ENCODE assay signal across 8 cellular contexts in the genomic region with DNA sequence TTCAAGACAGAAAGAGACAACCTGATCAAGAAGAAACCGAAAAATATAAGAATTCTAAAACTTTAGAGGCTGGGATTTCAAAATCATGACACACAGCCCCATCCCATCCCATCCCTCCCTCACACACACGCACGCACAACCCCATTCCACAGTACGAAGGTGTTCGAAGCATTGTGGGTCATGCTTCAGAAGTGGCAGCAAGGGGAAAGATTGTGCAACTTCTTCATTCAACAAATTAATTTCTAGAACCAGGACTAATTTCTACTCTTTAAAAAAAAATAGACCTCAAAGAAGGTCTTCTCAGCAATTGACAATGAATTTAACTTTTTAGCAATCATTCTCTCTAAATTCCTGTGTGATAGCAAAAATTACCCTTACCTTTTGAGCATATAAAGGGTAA. TPM values are rescaled to one million over a fixed set of nuclear protein-coding genes. Genes with fewer than 3 reads are reported as not detected.
DNase-seq lines count a peak whose midpoint lies in the region; ATAC-seq, FAIRE-seq and TF ChIP-seq lines count a peak whose summit lies in the region.

No MANE protein-coding gene starts in this region.

- FAIRE-seq in GM12891 (lab: Jason Lieb, UNC), result no peak

- no peak for ATAC-seq in CD8-positive, alpha-beta T cell

- no peaks in the 10 kb centered on the region for H3K9me3 Mint-ChIP-seq in CD8-positive, alpha-beta T cell
- H3K9me3 Mint-ChIP-seq in endodermal cell, result no peaks in the 10 kb centered on the region

- H3K9ac ChIP-seq in OCI-LY1 (ENCODE audit: low read length), result no peak overlapping the region
- H3K9ac ChIP-seq in endodermal cell (ENCODE audit: extremely low read depth, low read length, poor library complexity, severe bottlenecking), result peak overlapping the region; percentile 69

- H3K9me3 ChIP-seq in CD8-positive, alpha-beta T cell (ENCODE audit: low read length), result no peaks in the 10 kb centered on the region
- H3K9me3 ChIP-seq in OCI-LY1 (ENCODE audit: low read length) (no peaks in the 10 kb centered on the region), endodermal cell (ENCODE audit: control insufficient read depth, low read length) (no peaks in the 10 kb centered on the region), ovary (no peaks in the 10 kb centered on the region)

- peak overlapping the region; percentile 89 for H3K4me3 Mint-ChIP-seq in CD8-positive, alpha-beta T cell
- peak overlapping the region; percentile 87 for H3K4me3 Mint-ChIP-seq in endodermal cell

- POLR2A ChIA-PET in CD8-positive, alpha-beta T cell (lab: Charles Lee), result interaction anchor here (1.2 to 2.1 kb wide), 2 partner anchors 67 to 72 kb away, joined by 5 to 14 read pairs; no protein-coding TSS in a partner anchor

- peak overlapping the region; percentile 69 for H3K4me3 ChIP-seq in CD8-positive, alpha-beta T cell (ENCODE audit: low read depth, low read length)
- peak overlapping the region; percentile 78 for H3K4me3 ChIP-seq in OCI-LY1 (ENCODE audit: low read depth, low read length, poor library complexity, severe bottlenecking)
- H3K4me3 ChIP-seq in endodermal cell (ENCODE audit: low read length), result peak overlapping the region; percentile 89
- H3K4me3 ChIP-seq in ovary, result peak overlapping the region; percentile 79

- no peaks in the 10 kb centered on the region for H3K9me2 ChIP-seq in OCI-LY1 (ENCODE audit: low read depth, low read length)

- peaks cover 39% of the 10 kb centered on the region for H3K4me1 ChIP-seq in CD8-positive, alpha-beta T cell (ENCODE audit: insufficient read depth, low read length)
- H3K4me1 ChIP-seq in OCI-LY1 (ENCODE audit: insufficient read depth, low read length, severe bottlenecking) (peaks cover 13% of the 10 kb centered on the region), endodermal cell (ENCODE audit: control insufficient read depth, insufficient read depth, low read length) (peaks cover 4% of the 10 kb centered on the region), ovary (ENCODE audit: insufficient read depth) (peaks cover 1% of the 10 kb centered on the region)

- intact Hi-C loops in CD8-positive, alpha-beta T cell (cut with DNase I, micrococcal nuclease), result loop anchor here (2.0 to 5.0 kb wide), 4 partner anchors 52 to 1538 kb away; partner anchors contain the start of genes FAM118B (in 1 of the 2), NRGN (in 1 of the 2), RPUSD4 (in 1 of the 2) and TBRG1 (in 1 of the 2)
- intact Hi-C loops in ovary (cut with DNase I), result loop anchor here in 1 of 4 donors (5.0 kb wide), 1 partner anchor 163 kb away; no protein-coding TSS in a partner anchor

- DNase-seq in CD8-positive, alpha-beta T cell, result no peak
- DNase-seq in endodermal cell, result no peak
- no peak for DNase-seq in ovary
- no peak for DNase-seq in T1000 (lab: John Stamatoyannopoulos, UW)
- DNase-seq in epidermal melanocyte (ENCODE audit: insufficient read length, low spot score), result no peak
- DNase-seq in GM12891 (ENCODE audit: insufficient read length, low spot score), result no peak
- DNase-seq in middle frontal gyrus (ENCODE audit: extremely low spot score, low spot score), result no peak

- CTCF ChIA-PET in CD8-positive, alpha-beta T cell (lab: Charles Lee), result interaction anchor here (2.1 to 6.6 kb wide), 2 partner anchors 71 to 91 kb away, joined by 12 to 174 read pairs; partner anchors contain the start of gene ESAM

- no peaks in the 10 kb centered on the region for H3K36me3 Mint-ChIP-seq in CD8-positive, alpha-beta T cell
- no peaks in the 10 kb centered on the region for H3K36me3 Mint-ChIP-seq in endodermal cell (ENCODE audit: low read depth)

- H3K4me1 Mint-ChIP-seq in CD8-positive, alpha-beta T cell (ENCODE audit: low read depth), result peaks cover 31% of the 10 kb centered on the region
- peaks cover 10% of the 10 kb centered on the region for H3K4me1 Mint-ChIP-seq in endodermal cell

- H3K27ac ChIP-seq in CD8-positive, alpha-beta T cell (ENCODE audit: low read depth, low read length), result peak overlapping the region; percentile 77
- H3K27ac ChIP-seq in OCI-LY1 (ENCODE audit: low read depth, low read length, poor library complexity, severe bottlenecking), result no peak overlapping the region
- no peak overlapping the region for H3K27ac ChIP-seq in endodermal cell (ENCODE audit: low read depth, low read length)
- H3K27ac ChIP-seq in ovary, result no peak overlapping the region

- H4K20me1 ChIP-seq in OCI-LY1 (ENCODE audit: insufficient read depth, low read length), result no peaks in the 10 kb centered on the region

- TF ChIP-seq EP300 in ovary (IDR thresholded peaks at IDR 0.05), result no peak

- no peaks in the 10 kb centered on the region for H3K36me3 ChIP-seq in CD8-positive, alpha-beta T cell (ENCODE audit: insufficient read depth, low read length)
- H3K36me3 ChIP-seq in OCI-LY1 (ENCODE audit: insufficient read depth, low read length), result no peaks in the 10 kb centered on the region
- H3K36me3 ChIP-seq in endodermal cell (ENCODE audit: control insufficient read depth, insufficient read depth, low read length), result no peaks in the 10 kb centered on the region
- H3K36me3 ChIP-seq in ovary, result no peaks in the 10 kb centered on the region

- no peak for TF ChIP-seq CTCF in CD8-positive, alpha-beta T cell (IDR thresholded peaks at IDR 0.05)
- TF ChIP-seq CTCF in OCI-LY1 (IDR thresholded peaks at IDR 0.05; ENCODE audit: low read length) (no peak), endodermal cell (conservative IDR thresholded peaks at IDR 0.05) (no peak), ovary (IDR thresholded peaks at IDR 0.05) (no peak)

- WGBS in endodermal cell (ENCODE audit: insufficient coverage in 1 of 2, insufficient read length in 1 of 2), 2 experiments, result 93% methylated on average over 5 of the region's 5 CpGs; no CpG with 5 or more reads in 1 of the 2 experiments
- 85 to 93% (median 91%) methylated on average over 5 of the region's 5 CpGs for WGBS in ovary, 3 donors

- H3K79me2 ChIP-seq in OCI-LY1 (ENCODE audit: insufficient read depth, low read length), result no peaks in the 10 kb centered on the region

- TF ChIP-seq POLR2A in ovary (IDR thresholded peaks at IDR 0.05), result no peak
- TF ChIP-seq POLR2A in GM12891 (IDR thresholded peaks at IDR 0.05; ENCODE audit: low read depth, low read length), result no peak

- no peaks in the 10 kb centered on the region for H3K27me3 Mint-ChIP-seq in CD8-positive, alpha-beta T cell (ENCODE audit: low read depth)
- peaks cover 22% of the 10 kb centered on the region for H3K27me3 Mint-ChIP-seq in endodermal cell (ENCODE audit: insufficient read depth)

- H3F3A ChIP-seq in OCI-LY1 (ENCODE audit: insufficient read depth, low read length), result no peaks in the 10 kb centered on the region

- peak overlapping the region; percentile 96 for H3K27ac Mint-ChIP-seq in CD8-positive, alpha-beta T cell
- H3K27ac Mint-ChIP-seq in endodermal cell, result peak overlapping the region; percentile 93

- H2AFZ ChIP-seq in OCI-LY1 (ENCODE audit: low read length), result no peak overlapping the region

- H3K27me3 ChIP-seq in CD8-positive, alpha-beta T cell (ENCODE audit: insufficient read depth, low read length), result no peaks in the 10 kb centered on the region
- H3K27me3 ChIP-seq in OCI-LY1 (ENCODE audit: insufficient read depth, low read length), result no peaks in the 10 kb centered on the region
- peaks cover 25% of the 10 kb centered on the region for H3K27me3 ChIP-seq in endodermal cell (ENCODE audit: control insufficient read depth, insufficient read depth, low read length, poor library complexity, severe bottlenecking)
- no peaks in the 10 kb centered on the region for H3K27me3 ChIP-seq in ovary

- H3K4me2 ChIP-seq in OCI-LY1 (ENCODE audit: low read length), result peak overlapping the region; percentile 88

TF ChIP-seq in GM12891, 5 proteins besides CTCF, POLR2A, EP300 and RAD21:
- TF ChIP-seq SPI1 (IDR thresholded peaks at IDR 0.05; ENCODE audit: low read depth, low read length) (no peak), TAF1 (IDR thresholded peaks at IDR 0.05; ENCODE audit: low read depth, low read length) (no peak), POLR2AphosphoS5 (IDR thresholded peaks at IDR 0.05; ENCODE audit: low read depth, low read length) (no peak), PAX5 (IDR thresholded peaks at IDR 0.05; ENCODE audit: insufficient read depth, low read length, severe bottlenecking) (no peak), POU2F2 (IDR thresholded peaks at IDR 0.05; ENCODE audit: low read depth, low read length) (no peak)

RNA-seq across cellular contexts. Expression of gene SPA17, which starts 0.9 kb away (rescaled TPM):
- under 1 TPM; 0.22 to 0.68 TPM for total RNA-seq in CD8-positive, alpha-beta T cell
- total RNA-seq in endodermal cell (10 to 100 TPM; 19.6 to 21.8 TPM), ovary (10 to 100 TPM in 1 of 7 donors, 1 to 10 TPM in 6; 1.3 to 30.1 (median 3.0) TPM)
- 38.0 TPM for polyA plus RNA-seq in endodermal cell (2013, experiment 1 of 2)
- 46.4 TPM for polyA plus RNA-seq in endodermal cell (2013, experiment 2 of 2)
- polyA plus RNA-seq in ovary, result 10 to 100 TPM in 1 of 2 donors, 1 to 10 TPM in 1; 2.3 to 10.4 TPM
- 9.7 TPM for polyA plus RNA-seq in GM12891 (2012; ENCODE audit: low read depth, missing spikeins)

RNA-seq across cellular contexts. Expression of gene SIAE, which starts 1.0 kb away (rescaled TPM):
- 1 to 10 TPM; 2.4 to 3.2 TPM for total RNA-seq in CD8-positive, alpha-beta T cell
- total RNA-seq in endodermal cell, result 1 to 10 TPM; 4.4 to 7.4 TPM
- 8.0 TPM for polyA plus RNA-seq in endodermal cell (2013, experiment 1 of 2)
- 8.6 TPM for polyA plus RNA-seq in endodermal cell (2013, experiment 2 of 2)
- 10 to 100 TPM in 3 of 7 donors, 1 to 10 TPM in 4; 2.3 to 14.7 (median 8.1) TPM for total RNA-seq in ovary
- 10 to 100 TPM in 1 of 2 donors, 1 to 10 TPM in 1; 5.1 to 18.8 TPM for polyA plus RNA-seq in ovary
- 3.8 TPM for polyA plus RNA-seq in GM12891 (2012; ENCODE audit: low read depth, missing spikeins)

RNA-seq across cellular contexts. Expression of gene TBRG1, which starts 51.9 kb away (rescaled TPM):
- total RNA-seq in CD8-positive, alpha-beta T cell, result 10 to 100 TPM; 59.2 to 61.0 TPM
- 10 to 100 TPM; 30.9 to 31.3 TPM for total RNA-seq in endodermal cell
- 30.5 TPM for polyA plus RNA-seq in endodermal cell (2013, experiment 1 of 2)
- polyA plus RNA-seq in endodermal cell (2013, experiment 2 of 2), result 26.8 TPM
- 10 to 100 TPM; 15.0 to 41.4 (median 24.2) TPM for total RNA-seq in ovary
- polyA plus RNA-seq in ovary, result 10 to 100 TPM; 20.4 to 27.4 TPM
- 19.0 TPM for polyA plus RNA-seq in GM12891 (2012; ENCODE audit: low read depth, missing spikeins)
